In the genomic region with DNA sequence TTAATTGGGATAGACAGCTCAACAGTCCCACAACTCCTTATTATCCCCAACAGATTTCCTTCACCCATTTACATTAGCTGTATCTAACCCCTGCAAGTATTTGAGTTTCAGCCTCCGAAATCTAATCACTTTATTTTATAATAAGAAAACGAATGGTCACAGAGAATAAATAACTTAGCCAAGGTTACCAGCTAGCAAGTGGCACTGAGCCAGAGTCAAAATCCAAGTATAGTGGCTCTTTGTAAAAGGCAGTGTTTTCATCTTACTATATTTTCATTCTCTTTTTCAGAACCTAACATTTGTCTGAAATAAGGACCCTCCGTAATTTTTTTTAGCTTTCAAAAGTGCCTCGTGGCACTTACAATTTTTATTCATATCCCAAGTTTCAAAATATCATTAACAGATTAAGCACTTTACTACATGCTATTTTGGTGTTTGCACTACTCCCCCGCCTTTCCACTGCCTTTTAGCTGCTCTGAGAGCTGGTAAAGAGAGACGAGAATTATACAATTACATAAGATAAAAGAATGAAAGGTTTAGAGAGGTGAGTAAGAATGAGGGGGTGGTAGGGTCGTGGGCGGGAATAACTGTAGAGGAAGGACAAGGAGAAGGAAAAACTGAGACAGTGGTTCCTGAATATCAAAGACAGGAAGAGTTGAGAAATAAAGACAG, we compare ENCODE assay signal across 11 cellular contexts. TPM values are rescaled to one million over a fixed set of nuclear protein-coding genes. Genes with fewer than 3 reads are reported as not detected.
DNase-seq lines count a peak whose midpoint lies in the region; ATAC-seq, FAIRE-seq and TF ChIP-seq lines count a peak whose summit lies in the region.
"Had no signal": no experiment of that assay in that cellular context is flagged by ENCODE, and none has a peak within 500 bp of the region (broad histone marks: within the 10 kb centered on the region; RNA-seq: fewer than 3 reads in every experiment).

No MANE protein-coding gene starts in this region.

- FAIRE-seq in GM12892 (lab: Jason Lieb, UNC): no peak
- FAIRE-seq: GM18507 had no signal

- intact Hi-C loops in activated T-helper 1 cell treated with anti-CD3 and anti-CD28 coated beads, Interleukin-12 subunit alpha, Interleukin-12 subunit beta, Interleukin-2, Interleukin-4 antibody, amounts not matched to agents 30 ng/mL and 10 ng/mL and 1 ng/mL, durations not matched to agents 14 hours and 24 hours and 36 hours (cut with micrococcal nuclease): loop anchor here (10.0 kb wide), 1 partner anchor 1518 kb away; a partner anchor contains a TSS
- intact Hi-C loops in left colon (cut with DNase I, micrococcal nuclease): no loop called here

- no peaks in the 10 kb centered on the region for H3K9me3 Mint-ChIP-seq in activated T-helper 1 cell treated with anti-CD3 and anti-CD28 coated beads, Interleukin-12 subunit alpha, Interleukin-12 subunit beta, Interleukin-2, Interleukin-4 antibody, amounts not matched to agents 30 ng/mL and 10 ng/mL and 1 ng/mL, durations not matched to agents 14 hours and 24 hours and 36 hours
- H3K9me3 Mint-ChIP-seq in neural crest cell: no peaks in the 10 kb centered on the region

- H3K27ac Mint-ChIP-seq in activated T-helper 1 cell treated with anti-CD3 and anti-CD28 coated beads, Interleukin-12 subunit alpha, Interleukin-12 subunit beta, Interleukin-2, Interleukin-4 antibody, amounts not matched to agents 30 ng/mL and 10 ng/mL and 1 ng/mL, durations not matched to agents 14 hours and 24 hours and 36 hours: peak overlapping the region; percentile 72
- H3K27ac Mint-ChIP-seq in neural crest cell (ENCODE audit: unreplicated experiment): no peak overlapping the region

- peaks cover 53% of the 10 kb centered on the region for H3K4me1 Mint-ChIP-seq in activated T-helper 1 cell treated with anti-CD3 and anti-CD28 coated beads, Interleukin-12 subunit alpha, Interleukin-12 subunit beta, Interleukin-2, Interleukin-4 antibody, amounts not matched to agents 30 ng/mL and 10 ng/mL and 1 ng/mL, durations not matched to agents 14 hours and 24 hours and 36 hours (ENCODE audit: low read depth)
- H3K4me1 Mint-ChIP-seq in neural crest cell: peaks cover 16% of the 10 kb centered on the region

- no peak for TF ChIP-seq CTCF in neural crest cell (conservative IDR thresholded peaks at IDR 0.05)

- H3K27me3 Mint-ChIP-seq in activated T-helper 1 cell treated with anti-CD3 and anti-CD28 coated beads, Interleukin-12 subunit alpha, Interleukin-12 subunit beta, Interleukin-2, Interleukin-4 antibody, amounts not matched to agents 30 ng/mL and 10 ng/mL and 1 ng/mL, durations not matched to agents 14 hours and 24 hours and 36 hours (ENCODE audit: insufficient read depth): no peaks in the 10 kb centered on the region
- H3K27me3 Mint-ChIP-seq in neural crest cell (ENCODE audit: low read depth): no peaks in the 10 kb centered on the region

- peak; percentile 70 for DNase-seq in activated naive CD4-positive, alpha-beta T cell treated with Interleukin-2 at 50 U/mL for 16 hours
- no peak for DNase-seq in activated naive CD4-positive, alpha-beta T cell (lab: John Stamatoyannopoulos, UW)
- DNase-seq in activated T-helper 1 cell treated with anti-CD3 and anti-CD28 coated beads, Interleukin-12 subunit alpha, Interleukin-12 subunit beta, Interleukin-2, Interleukin-4 antibody, amounts not matched to agents 30 ng/mL and 10 ng/mL and 1 ng/mL, durations not matched to agents 14 hours and 24 hours and 36 hours (ENCODE audit: low spot score): no peak
- DNase-seq in neural crest cell (ENCODE audit: low read depth, low spot score) (no peak), superior temporal gyrus (ENCODE audit: extremely low spot score) (peak; percentile 26), NCI-H2227 (lab: John Stamatoyannopoulos, UW; ENCODE audit: unreplicated experiment) (no peak), GM12892 (ENCODE audit: insufficient read length) (no peak), left colon (no peak)
- DNase-seq: NCI-H1694, retina had no signal

- no peak for TF ChIP-seq POLR2A in GM12892 (IDR thresholded peaks at IDR 0.05; ENCODE audit: low read depth, low read length)

- peaks cover 15% of the 10 kb centered on the region for H3K36me3 Mint-ChIP-seq in activated T-helper 1 cell treated with anti-CD3 and anti-CD28 coated beads, Interleukin-12 subunit alpha, Interleukin-12 subunit beta, Interleukin-2, Interleukin-4 antibody, amounts not matched to agents 30 ng/mL and 10 ng/mL and 1 ng/mL, durations not matched to agents 14 hours and 24 hours and 36 hours (ENCODE audit: low read depth)
- no peaks in the 10 kb centered on the region for H3K36me3 Mint-ChIP-seq in neural crest cell (ENCODE audit: low read depth)

- ATAC-seq in left colon: no peak

- peak overlapping the region; percentile 56 for H3K4me3 Mint-ChIP-seq in activated T-helper 1 cell treated with anti-CD3 and anti-CD28 coated beads, Interleukin-12 subunit alpha, Interleukin-12 subunit beta, Interleukin-2, Interleukin-4 antibody, amounts not matched to agents 30 ng/mL and 10 ng/mL and 1 ng/mL, durations not matched to agents 14 hours and 24 hours and 36 hours
- H3K4me3 Mint-ChIP-seq in neural crest cell: peak overlapping the region; percentile 8

RNA-seq across cellular contexts. Expression of a gene that starts 3.7 kb away (rescaled TPM):
- total RNA-seq in activated T-helper 1 cell treated with anti-CD3 and anti-CD28 coated beads, Interleukin-12 subunit alpha, Interleukin-12 subunit beta, Interleukin-2, Interleukin-4 antibody, amounts not matched to agents 30 ng/mL and 10 ng/mL and 1 ng/mL, durations not matched to agents 14 hours and 24 hours and 36 hours: 100 and 110 TPM in 2 replicates
- total RNA-seq in neural crest cell (37.5 and 39.6 TPM in 2 replicates), left colon (10 to 100 TPM; 55.3 to 61.2 TPM)
- polyA plus RNA-seq in GM12892 (2012; ENCODE audit: missing spikeins): 66.1 TPM

Comparison
In these comparisons a context has a peak if more than half of its experiments do, and no peak if none do; other contexts are left out.
1. DNase-seq: peak in activated naive CD4-positive, alpha-beta T cell treated with Interleukin-2 at 50 U/mL for 16 hours (single experiment) and superior temporal gyrus (single experiment); none in activated naive CD4-positive, alpha-beta T cell (0 of 4), activated T-helper 1 cell treated with anti-CD3 and anti-CD28 coated beads, Interleukin-12 subunit alpha, Interleukin-12 subunit beta, Interleukin-2, Interleukin-4 antibody, amounts not matched to agents 30 ng/mL and 10 ng/mL and 1 ng/mL, durations not matched to agents 14 hours and 24 hours and 36 hours (single experiment), neural crest cell (single experiment), NCI-H2227 (single experiment), GM12892 (single experiment) and left colon (0 of 2).